8 cellular contexts compared by ENCODE assay signal in the genomic region with DNA sequence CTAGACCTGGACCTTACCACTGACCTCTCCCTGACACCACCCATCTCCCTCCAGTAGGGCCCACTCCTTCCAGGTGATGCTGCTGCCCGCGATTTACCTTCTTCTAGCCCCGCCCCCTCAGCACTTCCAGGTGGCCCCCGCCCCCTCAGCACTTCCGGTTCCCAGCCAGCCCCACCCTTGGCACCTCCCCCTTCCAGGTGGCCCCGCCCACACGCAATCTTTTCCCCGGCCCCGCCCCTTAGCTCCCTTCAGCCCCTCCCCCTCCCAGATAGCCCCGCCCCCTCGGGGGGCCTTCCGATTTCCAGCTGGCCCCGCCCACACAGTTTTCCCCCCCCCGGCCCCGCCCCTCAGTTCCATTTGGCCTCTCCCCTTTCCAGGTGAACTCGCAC. TPM values are rescaled to one million over a fixed set of nuclear protein-coding genes. Genes with fewer than 3 reads are reported as not detected.
DNase-seq lines count a peak whose midpoint lies in the region; ATAC-seq and TF ChIP-seq lines count a peak whose summit lies in the region.

No MANE protein-coding gene starts in this region.

- peak overlapping the region; percentile 91 for H3K4me3 Mint-ChIP-seq in activated CD8-positive, alpha-beta memory T cell treated with anti-CD3 and anti-CD28 coated beads, Interleukin-2, amount 10 ng/mL, durations not matched to agents 7 days and 5 days

- H3K9me3 ChIP-seq in endocrine pancreas (ENCODE audit: control insufficient read depth, low read length), result no peaks in the 10 kb centered on the region
- no peaks in the 10 kb centered on the region for H3K9me3 ChIP-seq in mononuclear cell (ENCODE audit: low read depth, low read length)

- H3K36me3 Mint-ChIP-seq in activated CD8-positive, alpha-beta memory T cell treated with anti-CD3 and anti-CD28 coated beads, Interleukin-2, amount 10 ng/mL, durations not matched to agents 7 days and 5 days, result peaks cover 24% of the 10 kb centered on the region

- H3K27me3 Mint-ChIP-seq in activated CD8-positive, alpha-beta memory T cell treated with anti-CD3 and anti-CD28 coated beads, Interleukin-2, amount 10 ng/mL, durations not matched to agents 7 days and 5 days, result no peaks in the 10 kb centered on the region

- H3K27me3 ChIP-seq in endocrine pancreas (ENCODE audit: control insufficient read depth, insufficient read depth, low read length) (no peaks in the 10 kb centered on the region), mononuclear cell (ENCODE audit: insufficient read depth, low read length) (no peaks in the 10 kb centered on the region)

- no peaks in the 10 kb centered on the region for H3K9me3 Mint-ChIP-seq in activated CD8-positive, alpha-beta memory T cell treated with anti-CD3 and anti-CD28 coated beads, Interleukin-2, amount 10 ng/mL, durations not matched to agents 7 days and 5 days (ENCODE audit: low read depth)

- ATAC-seq in HG03520 (IDR thresholded peaks at IDR 0.05; ENCODE audit: unreplicated experiment) (peak; percentile 8), GM21576 (IDR thresholded peaks at IDR 0.05; ENCODE audit: unreplicated experiment) (no peak)
- ATAC-seq in activated CD8-positive, alpha-beta memory T cell treated with anti-CD3 and anti-CD28 coated beads, Interleukin-2, amount 10 ng/mL, durations not matched to agents 7 days and 5 days, result peak; percentile 18

- H3K4me3 ChIP-seq in endocrine pancreas (ENCODE audit: control insufficient read depth, insufficient read depth, low read length), result peak overlapping the region; percentile 70
- H3K4me3 ChIP-seq in mononuclear cell (ENCODE audit: low read length), result peak overlapping the region; percentile 78

- no peak for TF ChIP-seq CTCF in GM13976 (IDR thresholded peaks at IDR 0.05; ENCODE audit: borderline replicate concordance, control extremely low read depth, extremely low read depth, insufficient read depth, missing control alignments)

- DNase-seq in GM13976 (ENCODE audit: low spot score) (peak; percentile 97), NCI-H82 (lab: John Stamatoyannopoulos, UW) (peak; percentile 85)
- DNase-seq in activated CD8-positive, alpha-beta memory T cell treated with anti-CD3 and anti-CD28 coated beads, Interleukin-2, amount 10 ng/mL, durations not matched to agents 7 days and 5 days, result peak; percentile 93
- DNase-seq in stimulated activated CD8-positive, alpha-beta memory T cell treated with anti-CD3 and anti-CD28 coated beads, Interleukin-2, amount 100 ng/mL, for 48 hours (ENCODE audit: low read depth in 2 of 2), result peak; percentile 86 to 87

- in situ Hi-C loops in GM13976 (cut with MboI; ENCODE audit: low sequenced_read_pairs, unreplicated experiment), result no loop called here

- H3K4me1 Mint-ChIP-seq in activated CD8-positive, alpha-beta memory T cell treated with anti-CD3 and anti-CD28 coated beads, Interleukin-2, amount 10 ng/mL, durations not matched to agents 7 days and 5 days, result peaks cover 46% of the 10 kb centered on the region

- H3K9ac ChIP-seq in endocrine pancreas (ENCODE audit: control insufficient read depth, insufficient read depth, low read length), result no peak overlapping the region

- no peaks in the 10 kb centered on the region for H3K4me1 ChIP-seq in endocrine pancreas (ENCODE audit: control insufficient read depth, insufficient read depth, low read length)
- H3K4me1 ChIP-seq in mononuclear cell (ENCODE audit: insufficient read depth, low read length), result peaks cover 16% of the 10 kb centered on the region

- no peaks in the 10 kb centered on the region for H3K36me3 ChIP-seq in endocrine pancreas (ENCODE audit: control insufficient read depth, insufficient read depth, low read length)

- CTCF ChIA-PET in activated CD8-positive, alpha-beta memory T cell treated with anti-CD3 and anti-CD28 coated beads, Interleukin-2, amount 10 ng/mL, durations not matched to agents 7 days and 5 days (lab: Charles Lee), result interaction anchor here (1.1 to 1.3 kb wide), 4 partner anchors 17 to 63 kb away, joined by 3 to 5 read pairs (median 4); a partner anchor contains a TSS

- peak overlapping the region; percentile 97 for H3K27ac Mint-ChIP-seq in activated CD8-positive, alpha-beta memory T cell treated with anti-CD3 and anti-CD28 coated beads, Interleukin-2, amount 10 ng/mL, durations not matched to agents 7 days and 5 days

RNA-seq across cellular contexts. Expression of a gene that starts 0.6 kb away (rescaled TPM):
- 100 to 1,000 TPM; 157 to 221 TPM for total RNA-seq in activated CD8-positive, alpha-beta memory T cell treated with anti-CD3 and anti-CD28 coated beads, Interleukin-2, amount 10 ng/mL, durations not matched to agents 7 days and 5 days
- 24.8 TPM for total RNA-seq in mononuclear cell

RNA-seq across cellular contexts. Expression of a gene that starts 0.9 kb away (rescaled TPM):
- total RNA-seq in activated CD8-positive, alpha-beta memory T cell treated with anti-CD3 and anti-CD28 coated beads, Interleukin-2, amount 10 ng/mL, durations not matched to agents 7 days and 5 days, result 10 to 100 TPM; 12.3 to 13.1 TPM
- 0.73 TPM for total RNA-seq in mononuclear cell

RNA-seq across cellular contexts. Expression of a gene that starts 59.0 kb away (rescaled TPM):
- total RNA-seq in activated CD8-positive, alpha-beta memory T cell treated with anti-CD3 and anti-CD28 coated beads, Interleukin-2, amount 10 ng/mL, durations not matched to agents 7 days and 5 days, result 1 to 10 TPM in 1 of 2 experiments, under 1 TPM in 1; 0.82 to 2.1 TPM
- total RNA-seq in mononuclear cell, result 4.2 TPM
